Comparison of ENCODE assay signal across 23 cellular contexts in the genomic region with DNA sequence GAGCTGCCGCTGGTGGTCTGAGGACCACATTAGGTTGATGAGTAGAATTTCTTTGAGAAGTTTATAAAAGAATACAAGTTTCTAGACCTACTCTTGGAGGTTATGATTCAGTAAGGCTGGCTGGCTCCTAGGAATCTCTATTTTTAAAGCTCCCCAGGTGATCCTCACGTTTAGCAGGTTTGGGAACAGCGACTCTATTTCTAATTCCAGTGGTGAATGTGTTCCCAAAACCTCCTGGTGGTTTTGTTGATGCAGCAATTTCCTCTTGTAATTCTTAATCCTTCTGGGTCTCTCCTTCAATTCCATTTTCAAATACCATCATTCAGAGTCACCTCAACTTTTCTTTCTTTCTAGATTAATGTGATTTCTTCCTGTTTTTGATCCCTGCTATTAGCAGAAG.
"Had no signal": no experiment of that assay in that cellular context is flagged by ENCODE, and none has a peak within 500 bp of the region (broad histone marks: within the 10 kb centered on the region; RNA-seq: fewer than 3 reads in every experiment).

No MANE protein-coding gene starts in this region.

- H3K27ac ChIP-seq: brain microvascular endothelial cell, gastroesophageal sphincter, heart left ventricle, spleen, testis, uterus, WERI-Rb-1 had no signal

- ATAC-seq: activated CD8-positive, alpha-beta T cell treated with anti-CD3 and anti-CD28 coated beads, Interleukin-2, amount 10 ng/mL, durations not matched to agents 7 days and 5 days; activated naive CD4-positive, alpha-beta T cell treated with anti-CD3 and anti-CD28 coated beads, Interleukin-2, amount 50 U/mL, for 72 hours; gastroesophageal sphincter; heart left ventricle; left ventricle myocardium superior had no signal

- H3K27ac Mint-ChIP-seq: activated CD8-positive, alpha-beta T cell treated with anti-CD3 and anti-CD28 coated beads, Interleukin-2, amount 10 ng/mL, durations not matched to agents 7 days and 5 days; activated naive CD4-positive, alpha-beta T cell treated with anti-CD3 and anti-CD28 coated beads, Interleukin-2, amount 50 U/mL, for 72 hours; activated T-helper 17 cell treated with anti-CD3 and anti-CD28 coated beads, Interleukin-2, amount 50 U/mL, for 72 hours; progenitor cell of endocrine pancreas had no signal

- H3K4me1 ChIP-seq: gastroesophageal sphincter, heart left ventricle, spleen, testis, uterus had no signal

- H3K36me3 ChIP-seq: brain microvascular endothelial cell, gastroesophageal sphincter, heart left ventricle, spleen, uterus, WERI-Rb-1 had no signal

- H3K4me3 ChIP-seq: gastroesophageal sphincter, heart left ventricle, spleen, testis, uterus had no signal

- H3K27me3 Mint-ChIP-seq: progenitor cell of endocrine pancreas had no signal

- H3K27me3 ChIP-seq: brain microvascular endothelial cell, gastroesophageal sphincter, heart left ventricle, spleen, testis, uterus had no signal

- H3K9me3 Mint-ChIP-seq: activated T-helper 17 cell treated with anti-CD3 and anti-CD28 coated beads, Interleukin-2, amount 50 U/mL, for 72 hours had no signal

- H3K9me3 ChIP-seq: gastroesophageal sphincter, heart left ventricle, spleen, testis, uterus had no signal

- FAIRE-seq: colon, TTC549 had no signal

- H3K4me3 Mint-ChIP-seq: activated CD8-positive, alpha-beta T cell treated with anti-CD3 and anti-CD28 coated beads, Interleukin-2, amount 10 ng/mL, durations not matched to agents 7 days and 5 days; activated T-helper 17 cell treated with anti-CD3 and anti-CD28 coated beads, Interleukin-2, amount 50 U/mL, for 72 hours had no signal

- DNase-seq: activated CD4-positive, alpha-beta T cell treated with anti-CD3 and anti-CD28 coated beads for 1 hour; activated CD4-positive, alpha-beta T cell treated with anti-CD3 and anti-CD28 coated beads, Interleukin-2, amount 50 U/mL, for 1 hour; activated CD8-positive, alpha-beta T cell treated with anti-CD3 and anti-CD28 coated beads, Interleukin-2, amount 10 ng/mL, durations not matched to agents 7 days and 5 days; aorta; brain microvascular endothelial cell; central memory CD4-positive, alpha-beta T cell; heart left ventricle; left ventricle myocardium superior; mammary epithelial cell; retina; spleen; stimulated activated CD4-positive, alpha-beta T cell treated with anti-CD3 and anti-CD28 coated beads, Interleukin-4, amount 100 ng/mL, for 1 hour; stimulated activated naive CD4-positive, alpha-beta T cell; T-helper 1 cell; testis; uterus; WERI-Rb-1 had no signal
